ENCODE assay signal across 1 cellular context in genomic region chr22:20424937-20425587, GRCh38.
TF ChIP-seq lines count a peak whose summit lies in the region.

No MANE protein-coding gene starts in this region.

TF ChIP-seq in K562, 482 proteins besides CTCF, POLR2A, EP300 and RAD21 (continued from another document):
- TF ChIP-seq ZBTB40 (IDR thresholded peaks at IDR 0.05) (no peak), ZBTB40 (CRISPR knock-in tag; IDR thresholded peaks at IDR 0.05) (0 out of 2 replicates have a peak, but pooled peaks have one; percentile 24), TSC22D4 (tag; IDR thresholded peaks at IDR 0.05) (no peak), HNRNPUL1 (IDR thresholded peaks at IDR 0.05; ENCODE audit: low read length) (no peak), MAFF (IDR thresholded peaks at IDR 0.05; ENCODE audit: low read length) (no peak)
